ENCODE assay signal across 21 cellular contexts in the genomic region with DNA sequence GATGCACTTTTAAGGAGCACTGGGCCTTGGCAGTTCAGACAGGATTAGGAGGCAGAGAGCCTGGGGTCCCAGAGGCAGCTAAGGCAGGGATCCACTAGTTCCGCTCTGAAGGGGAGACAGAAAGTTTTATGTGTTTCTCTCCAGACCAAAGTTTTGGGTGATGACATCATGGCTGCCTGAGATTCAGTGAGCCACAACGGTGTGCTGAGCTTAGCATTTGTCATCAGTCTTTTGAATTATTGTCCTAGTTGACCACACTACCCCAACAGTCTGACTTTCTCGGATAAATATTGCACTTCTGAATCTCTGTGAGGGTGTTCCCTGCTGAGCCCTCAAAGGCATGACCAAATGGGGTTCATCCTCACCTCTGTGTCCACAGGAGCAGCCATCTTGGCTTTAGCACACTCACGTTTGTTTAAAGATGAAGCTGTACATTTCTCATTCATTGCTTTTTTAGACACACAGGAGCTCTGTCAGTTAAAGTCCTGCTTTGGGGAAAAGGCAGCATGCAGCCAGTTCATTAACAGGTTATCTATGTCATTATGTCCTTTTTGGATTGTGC.
DNase-seq lines count a peak whose midpoint lies in the region; ATAC-seq and TF ChIP-seq lines count a peak whose summit lies in the region.
"Had no signal": no experiment of that assay in that cellular context is flagged by ENCODE, and none has a peak within 500 bp of the region (broad histone marks: within the 10 kb centered on the region; RNA-seq: fewer than 3 reads in every experiment).

No MANE protein-coding gene starts in this region.

- DNase-seq in AG08395 (ENCODE audit: low spot score) (peak; percentile 20), HFFc6 (peak; percentile 21), amniotic stem cell (lab: John Stamatoyannopoulos, UW) (peak; percentile 25), kidney epithelial cell (ENCODE audit: low read depth) (peak; percentile 86), OCI-M2 (lab: John Stamatoyannopoulos, UW; ENCODE audit: unreplicated experiment) (no peak), SHP77 (lab: John Stamatoyannopoulos, UW) (no peak), ecto neural progenitor cell (ENCODE audit: low spot score) (no peak)
- DNase-seq: activated CD8-positive, alpha-beta T cell treated with anti-CD3 and anti-CD28 coated beads for 36 hours; activated naive CD8-positive, alpha-beta T cell treated with anti-CD3 and anti-CD28 coated beads, Interleukin-2, amount 10 ng/mL, durations not matched to agents 7 days and 5 days; CD8-positive, alpha-beta memory T cell; gastrocnemius medialis; MG63; NCI-H187; NCI-H446 treated with DMSO at 0.1 percent for 48 hours; psoas muscle; stimulated activated CD4-positive, alpha-beta T cell treated with anti-CD3 and anti-CD28 coated beads, Interleukin-15, amount 100 ng/mL, for 24 hours; upper lobe of left lung had no signal

- TF ChIP-seq CTCF in HFFc6 (IDR thresholded peaks at IDR 0.05) (no peak), kidney epithelial cell (IDR thresholded peaks at IDR 0.05; ENCODE audit: insufficient read depth, low read length, poor library complexity, severe bottlenecking) (no peak)

- H3K4me1 Mint-ChIP-seq in HFFc6 (ENCODE audit: low read depth) = no peaks in the 10 kb centered on the region
- H3K4me1 Mint-ChIP-seq: CD8-positive, alpha-beta memory T cell; memory B cell had no signal

- H3K36me3 Mint-ChIP-seq in HFFc6 (ENCODE audit: low read depth) = peaks cover 16% of the 10 kb centered on the region; the same call in 1 of the 2 replicates

- H3K27me3 Mint-ChIP-seq in HFFc6 (ENCODE audit: insufficient read depth) = no peaks in the 10 kb centered on the region
- H3K27me3 Mint-ChIP-seq: activated CD8-positive, alpha-beta T cell treated with anti-CD3 and anti-CD28 coated beads for 36 hours; activated naive CD8-positive, alpha-beta T cell treated with anti-CD3 and anti-CD28 coated beads, Interleukin-2, amount 10 ng/mL, durations not matched to agents 7 days and 5 days; CD8-positive, alpha-beta memory T cell; memory B cell; stimulated activated naive CD8-positive, alpha-beta T cell treated with anti-CD3 and anti-CD28 coated beads, Interleukin-15, Interleukin-2, amounts not matched to agents 100 ng/mL and 50 ng/mL, for 24 hours had no signal

- no peak overlapping the region for H3K4me3 Mint-ChIP-seq in HFFc6
- H3K4me3 Mint-ChIP-seq: activated CD8-positive, alpha-beta T cell treated with anti-CD3 and anti-CD28 coated beads for 36 hours; activated naive CD8-positive, alpha-beta T cell treated with anti-CD3 and anti-CD28 coated beads, Interleukin-2, amount 10 ng/mL, durations not matched to agents 7 days and 5 days; activated T-helper 1 cell treated with anti-CD3 and anti-CD28 coated beads, Interleukin-12 subunit alpha, Interleukin-12 subunit beta, Interleukin-2, Interleukin-4 antibody, amounts not matched to agents 30 ng/mL and 10 ng/mL and 1 ng/mL, durations not matched to agents 14 hours and 24 hours and 36 hours; CD8-positive, alpha-beta memory T cell; memory B cell; stimulated activated naive CD8-positive, alpha-beta T cell treated with anti-CD3 and anti-CD28 coated beads, Interleukin-15, Interleukin-2, amounts not matched to agents 100 ng/mL and 50 ng/mL, for 24 hours had no signal

- H3K36me3 ChIP-seq in kidney epithelial cell (ENCODE audit: control insufficient read depth, insufficient read depth, low read length) = no peaks in the 10 kb centered on the region
- H3K36me3 ChIP-seq: gastrocnemius medialis, MG63, upper lobe of left lung had no signal

- no peak for ATAC-seq in GM19328 (IDR thresholded peaks at IDR 0.05; ENCODE audit: unreplicated experiment)
- ATAC-seq: activated CD8-positive, alpha-beta T cell treated with anti-CD3 and anti-CD28 coated beads for 36 hours; gastrocnemius medialis; psoas muscle had no signal

- no peaks in the 10 kb centered on the region for H3K9me3 Mint-ChIP-seq in HFFc6

- no peak overlapping the region for H3K27ac Mint-ChIP-seq in HFFc6
- H3K27ac Mint-ChIP-seq: activated CD8-positive, alpha-beta T cell treated with anti-CD3 and anti-CD28 coated beads for 36 hours; activated naive CD8-positive, alpha-beta T cell treated with anti-CD3 and anti-CD28 coated beads, Interleukin-2, amount 10 ng/mL, durations not matched to agents 7 days and 5 days; activated T-helper 1 cell treated with anti-CD3 and anti-CD28 coated beads, Interleukin-12 subunit alpha, Interleukin-12 subunit beta, Interleukin-2, Interleukin-4 antibody, amounts not matched to agents 30 ng/mL and 10 ng/mL and 1 ng/mL, durations not matched to agents 14 hours and 24 hours and 36 hours; CD8-positive, alpha-beta memory T cell; memory B cell; stimulated activated naive CD8-positive, alpha-beta T cell treated with anti-CD3 and anti-CD28 coated beads, Interleukin-15, Interleukin-2, amounts not matched to agents 100 ng/mL and 50 ng/mL, for 24 hours had no signal

- H3K27me3 ChIP-seq in kidney epithelial cell (ENCODE audit: control insufficient read depth, insufficient read depth, low read length) = no peaks in the 10 kb centered on the region
- H3K27me3 ChIP-seq: gastrocnemius medialis, MG63, upper lobe of left lung had no signal

- H3K4me3 ChIP-seq in kidney epithelial cell (ENCODE audit: low read depth, low read length) = no peak overlapping the region
- H3K4me3 ChIP-seq: gastrocnemius medialis, MG63, psoas muscle, upper lobe of left lung had no signal

Comparison
In these comparisons a context has a peak if more than half of its experiments do, and no peak if none do; other contexts are left out.
1. DNase-seq: peak in AG08395 (single experiment), HFFc6 (single experiment), amniotic stem cell (single experiment) and kidney epithelial cell (single experiment); none in OCI-M2 (single experiment), SHP77 (0 of 2) and ecto neural progenitor cell (single experiment).